ENCODE assay signal across 8 cellular contexts in genomic region chr10:119207713-119208552, GRCh38. TPM values are rescaled to one million over a fixed set of nuclear protein-coding genes. Genes with fewer than 3 reads are reported as not detected.
DNase-seq lines count a peak whose midpoint lies in the region; ATAC-seq and TF ChIP-seq lines count a peak whose summit lies in the region.

No MANE protein-coding gene starts in this region.

- WGBS in hepatocyte (ENCODE audit: low lambda C conversion rate, missing lambda C conversion rate), result under 1% methylated on average over 54 of the region's 62 CpGs
- under 1% methylated on average over 60 of the region's 62 CpGs for WGBS in prostate gland

- in situ Hi-C loops in astrocyte of the spinal cord (cut with HindIII; ENCODE audit: low sequenced_read_pairs), result no loop called here

- no peaks in the 10 kb centered on the region for H3K36me3 ChIP-seq in hepatocyte (replicated peaks; ENCODE audit: insufficient read depth, low read depth)
- no peaks in the 10 kb centered on the region for H3K36me3 ChIP-seq in prostate gland

- peaks cover 34% of the 10 kb centered on the region for H3K4me1 ChIP-seq in hepatocyte (ENCODE audit: insufficient read depth)
- H3K4me1 ChIP-seq in prostate gland (replicated peaks), result peaks cover 28% of the 10 kb centered on the region

- no peaks in the 10 kb centered on the region for H4K20me1 ChIP-seq in hepatocyte (ENCODE audit: insufficient read depth, poor library complexity, severe bottlenecking)

- H2AFZ ChIP-seq in hepatocyte, result peak overlapping the region; percentile 35

- H3K27me3 ChIP-seq in hepatocyte (no peaks in the 10 kb centered on the region), prostate gland (replicated peaks; ENCODE audit: insufficient read depth) (no peaks in the 10 kb centered on the region)

- intact Hi-C loops in prostate gland (cut with DNase I), result loop anchor here (2.0 to 5.0 kb wide), 3 partner anchors 44 to 335 kb away; partner anchors contain the start of gene RGS10

- no peak for TF ChIP-seq POLR2A in prostate gland (IDR thresholded peaks at IDR 0.05)

- H3K4me2 ChIP-seq in hepatocyte, result peak overlapping the region; percentile 83

- TF ChIP-seq CTCF in astrocyte of the spinal cord (IDR thresholded peaks at IDR 0.05; ENCODE audit: low read depth, low read length) (no peak), hepatocyte (IDR thresholded peaks at IDR 0.05; ENCODE audit: poor library complexity) (no peak), prostate gland (IDR thresholded peaks at IDR 0.05) (no peak)

- peaks cover 39% of the 10 kb centered on the region for H3K79me2 ChIP-seq in hepatocyte

- no peaks in the 10 kb centered on the region for H3K9me2 ChIP-seq in hepatocyte (replicated peaks; ENCODE audit: insufficient read depth)

- H3K4me3 ChIP-seq in astrocyte of the spinal cord (ENCODE audit: low read depth, low read length) (peak overlapping the region; percentile 81), hepatocyte (peak overlapping the region; percentile 71), prostate gland (peak overlapping the region; percentile 72 to 85)

- ATAC-seq in HG03354 (IDR thresholded peaks at IDR 0.05; ENCODE audit: poor library complexity, severe bottlenecking, unreplicated experiment) (peak; percentile 1), HG03159 (IDR thresholded peaks at IDR 0.05; ENCODE audit: unreplicated experiment) (no peak)

- peak; percentile 56 for DNase-seq in NK-92 treated with Interleukin-12 subunit alpha and Interleukin-12 subunit beta, amount 100 ng/mL, for 24 hours (lab: John Stamatoyannopoulos, UW)
- DNase-seq in NK-92 (lab: John Stamatoyannopoulos, UW; ENCODE audit: unreplicated experiment), result no peak
- peak; percentile 47 for DNase-seq in SK-N-DZ (ENCODE audit: low spot score)
- peak; percentile 59 for DNase-seq in astrocyte of the spinal cord (ENCODE audit: low read depth, low spot score)
- DNase-seq in hepatocyte (ENCODE audit: low spot score), result peak; percentile 73
- peak; percentile 33 for DNase-seq in prostate gland (ENCODE audit: low spot score)

- no peaks in the 10 kb centered on the region for H3K9me3 ChIP-seq in hepatocyte (ENCODE audit: low read depth)
- no peaks in the 10 kb centered on the region for H3K9me3 ChIP-seq in prostate gland

- H3K27ac ChIP-seq in hepatocyte (peak overlapping the region; percentile 92), prostate gland (peak overlapping the region; percentile 93 to 94)

RNA-seq across cellular contexts. Expression of gene GRK5, which starts 0.6 kb away (rescaled TPM):
- 57.8 and 65.3 TPM in 2 replicates for polyA plus RNA-seq in SK-N-DZ (2014; cell fraction: cytosol; rRNA removed)
- 48.9 and 53.5 TPM in 2 replicates for polyA plus RNA-seq in SK-N-DZ (2014; cell fraction: nucleus; rRNA removed)
- total RNA-seq in hepatocyte, result 19.9 and 20.5 TPM in 2 replicates
- polyA plus RNA-seq in hepatocyte, result 7.6 and 8.7 TPM in 2 replicates
- 10 to 100 TPM in 1 of 2 donors, 1 to 10 TPM in 1; 4.8 to 10.6 TPM for total RNA-seq in prostate gland

RNA-seq across cellular contexts. Expression of gene PRDX3, which starts 29.3 kb away (rescaled TPM):
- 438 and 453 TPM in 2 replicates for polyA plus RNA-seq in SK-N-DZ (2014; cell fraction: cytosol; rRNA removed)
- 217 and 287 TPM in 2 replicates for polyA plus RNA-seq in SK-N-DZ (2014; cell fraction: nucleus; rRNA removed)
- 326 and 333 TPM in 2 replicates for total RNA-seq in hepatocyte
- polyA plus RNA-seq in hepatocyte, result 282 and 294 TPM in 2 replicates
- 100 to 1,000 TPM; 123 to 167 TPM for total RNA-seq in prostate gland

RNA-seq across cellular contexts. Expression of gene SFXN4, which starts 42.4 kb away (rescaled TPM):
- polyA plus RNA-seq in SK-N-DZ (2014; cell fraction: cytosol; rRNA removed), result 47.9 and 341 TPM in 2 replicates
- 126 and 295 TPM in 2 replicates for polyA plus RNA-seq in SK-N-DZ (2014; cell fraction: nucleus; rRNA removed)
- total RNA-seq in hepatocyte (22.8 and 27.2 TPM in 2 replicates), prostate gland (10 to 100 TPM; 19.7 to 22.7 TPM)
- polyA plus RNA-seq in hepatocyte, result 40.3 and 41.5 TPM in 2 replicates
